ENCODE assay signal across 19 cellular contexts in genomic region chr9:113513111-113513510, GRCh38. TPM values are rescaled to one million over a fixed set of nuclear protein-coding genes. Genes with fewer than 3 reads are reported as not detected.
DNase-seq lines count a peak whose midpoint lies in the region; ATAC-seq, FAIRE-seq and TF ChIP-seq lines count a peak whose summit lies in the region.
"Had no signal": no experiment of that assay in that cellular context is flagged by ENCODE, and none has a peak within 500 bp of the region (broad histone marks: within the 10 kb centered on the region; RNA-seq: fewer than 3 reads in every experiment).

No MANE protein-coding gene starts in this region.

- intact Hi-C loops in activated CD4-positive, alpha-beta T cell treated with anti-CD3 and anti-CD28 coated beads for 36 hours (cut with DNase I, micrococcal nuclease), result loop anchor here in 1 of 2 experiments (10.0 kb wide), 2 partner anchors 238 to 872 kb away; partner anchors contain the start of genes AKNA, CDC26 and PRPF4
- intact Hi-C loops in CD4-positive, alpha-beta memory T cell (cut with micrococcal nuclease), result no loop called here
- intact Hi-C loops in activated T-helper 1 cell treated with anti-CD3 and anti-CD28 coated beads, Interleukin-12 subunit alpha, Interleukin-12 subunit beta, Interleukin-2, Interleukin-4 antibody, amounts not matched to agents 30 ng/mL and 10 ng/mL and 1 ng/mL, durations not matched to agents 14 hours and 24 hours and 36 hours (cut with micrococcal nuclease), result loop anchor here (2.0 to 10.0 kb wide), 4 partner anchors 172 to 1478 kb away; partner anchors contain the start of genes AKNA and WDR31
- intact Hi-C loops in mucosa of descending colon (cut with DNase I, micrococcal nuclease) (no loop called here), kidney (cut with DNase I) (no loop called here)

- no peak for ATAC-seq in activated CD4-positive, alpha-beta T cell treated with anti-CD3 and anti-CD28 coated beads for 36 hours
- no peak for ATAC-seq in mucosa of descending colon
- ATAC-seq: foreskin keratinocyte had no signal

- peak overlapping the region; percentile 83 for H3K27ac Mint-ChIP-seq in activated CD4-positive, alpha-beta T cell treated with anti-CD3 and anti-CD28 coated beads for 36 hours
- peak overlapping the region; percentile 89 to 95 (median 91) for H3K27ac Mint-ChIP-seq in CD4-positive, alpha-beta memory T cell
- peak overlapping the region; percentile 90 for H3K27ac Mint-ChIP-seq in activated T-helper 1 cell treated with anti-CD3 and anti-CD28 coated beads, Interleukin-12 subunit alpha, Interleukin-12 subunit beta, Interleukin-2, Interleukin-4 antibody, amounts not matched to agents 30 ng/mL and 10 ng/mL and 1 ng/mL, durations not matched to agents 14 hours and 24 hours and 36 hours
- no peak overlapping the region for H3K27ac Mint-ChIP-seq in nephron progenitor cell

- no peaks in the 10 kb centered on the region for H3K36me3 ChIP-seq in CD4-positive, alpha-beta memory T cell (ENCODE audit: insufficient read depth, low read length)
- H3K36me3 ChIP-seq in mucosa of descending colon (ENCODE audit: low read depth) (no peaks in the 10 kb centered on the region), kidney (ENCODE audit: control insufficient read depth in 1 of 2, insufficient read depth in 2 of 2, low read length in 2 of 2) (peaks cover 9 to 14% of the 10 kb centered on the region in 2 donors)
- H3K36me3 ChIP-seq: BE2C had no signal

- no peak overlapping the region for H3K9ac ChIP-seq in kidney (ENCODE audit: low read length in 2 of 2)

- no peaks in the 10 kb centered on the region for H3K9me3 ChIP-seq in CD4-positive, alpha-beta memory T cell (ENCODE audit: control insufficient read depth in 1 of 2, low read length in 2 of 2)
- no peaks in the 10 kb centered on the region for H3K9me3 ChIP-seq in mucosa of descending colon
- H3K9me3 ChIP-seq in kidney (ENCODE audit: control insufficient read depth in 1 of 2, low read length in 2 of 2), result no peaks in the 10 kb centered on the region
- H3K9me3 ChIP-seq: BE2C had no signal

- no peaks in the 10 kb centered on the region for H3K36me3 Mint-ChIP-seq in activated CD4-positive, alpha-beta T cell treated with anti-CD3 and anti-CD28 coated beads for 36 hours (ENCODE audit: low read depth)
- peaks cover 0 to 2% of the 10 kb centered on the region in 2 donors for H3K36me3 Mint-ChIP-seq in CD4-positive, alpha-beta memory T cell
- H3K36me3 Mint-ChIP-seq in activated T-helper 1 cell treated with anti-CD3 and anti-CD28 coated beads, Interleukin-12 subunit alpha, Interleukin-12 subunit beta, Interleukin-2, Interleukin-4 antibody, amounts not matched to agents 30 ng/mL and 10 ng/mL and 1 ng/mL, durations not matched to agents 14 hours and 24 hours and 36 hours (ENCODE audit: low read depth), result peaks cover 2% of the 10 kb centered on the region
- H3K36me3 Mint-ChIP-seq in nephron progenitor cell (ENCODE audit: low read depth), result peaks cover 10% of the 10 kb centered on the region

- TF ChIP-seq CTCF in mucosa of descending colon (IDR thresholded peaks at IDR 0.05) (no peak), kidney (IDR thresholded peaks at IDR 0.05; ENCODE audit: borderline replicate concordance, extremely low read depth, insufficient read depth) (no peak), nephron progenitor cell (IDR thresholded peaks at IDR 0.05) (no peak)

- H3K27ac ChIP-seq in CD4-positive, alpha-beta memory T cell (ENCODE audit: low read depth, low read length), result peak overlapping the region; percentile 57
- H3K27ac ChIP-seq in kidney (ENCODE audit: low read depth in 2 of 2, low read length in 2 of 2), result no peak overlapping the region
- H3K27ac ChIP-seq: foreskin keratinocyte, hepatocyte, HL-60 had no signal

- CTCF ChIA-PET in activated CD4-positive, alpha-beta T cell treated with anti-CD3 and anti-CD28 coated beads for 36 hours (lab: Charles Lee), result interaction anchor here (0.8 to 1.8 kb wide), 8 partner anchors 9 to 145 kb away, joined by 3 to 5 read pairs (median 4); no protein-coding TSS in a partner anchor
- CTCF ChIA-PET in CD4-positive, alpha-beta memory T cell (lab: Charles Lee; ENCODE audit: partially characterized antibody), result interaction anchor here (1.3 to 6.2 kb wide), 10 partner anchors 9 to 128 kb away, joined by 3 to 34 read pairs (median 8); no protein-coding TSS in a partner anchor

- POLR2A ChIA-PET in activated CD4-positive, alpha-beta T cell treated with anti-CD3 and anti-CD28 coated beads for 36 hours (lab: Charles Lee), result interaction anchor here (1.4 kb wide), 1 partner anchor 65 kb away, joined by 5 read pairs; no protein-coding TSS in a partner anchor
- POLR2A ChIA-PET in CD4-positive, alpha-beta memory T cell (lab: Charles Lee; ENCODE audit: partially characterized antibody), result interaction anchor here (0.9 to 16.5 kb wide), 7 partner anchors 10 to 68 kb away, joined by 3 to 342 read pairs (median 3); no protein-coding TSS in a partner anchor

- H3K27me3 Mint-ChIP-seq in activated CD4-positive, alpha-beta T cell treated with anti-CD3 and anti-CD28 coated beads for 36 hours, result no peaks in the 10 kb centered on the region
- H3K27me3 Mint-ChIP-seq in CD4-positive, alpha-beta memory T cell, result no peaks in the 10 kb centered on the region
- peaks cover 3% of the 10 kb centered on the region for H3K27me3 Mint-ChIP-seq in activated T-helper 1 cell treated with anti-CD3 and anti-CD28 coated beads, Interleukin-12 subunit alpha, Interleukin-12 subunit beta, Interleukin-2, Interleukin-4 antibody, amounts not matched to agents 30 ng/mL and 10 ng/mL and 1 ng/mL, durations not matched to agents 14 hours and 24 hours and 36 hours (ENCODE audit: insufficient read depth)
- H3K27me3 Mint-ChIP-seq in nephron progenitor cell (ENCODE audit: low read depth, poor library complexity), result peaks cover 21% of the 10 kb centered on the region

- no peaks in the 10 kb centered on the region for H3K9me3 Mint-ChIP-seq in activated CD4-positive, alpha-beta T cell treated with anti-CD3 and anti-CD28 coated beads for 36 hours (ENCODE audit: low read depth)
- peaks cover 0 to 2% (median 0%) of the 10 kb centered on the region in 8 donors for H3K9me3 Mint-ChIP-seq in CD4-positive, alpha-beta memory T cell
- no peaks in the 10 kb centered on the region for H3K9me3 Mint-ChIP-seq in activated T-helper 1 cell treated with anti-CD3 and anti-CD28 coated beads, Interleukin-12 subunit alpha, Interleukin-12 subunit beta, Interleukin-2, Interleukin-4 antibody, amounts not matched to agents 30 ng/mL and 10 ng/mL and 1 ng/mL, durations not matched to agents 14 hours and 24 hours and 36 hours
- no peaks in the 10 kb centered on the region for H3K9me3 Mint-ChIP-seq in nephron progenitor cell
- H3K9me3 Mint-ChIP-seq: HFFc6 had no signal

- H3K4me3 Mint-ChIP-seq in activated CD4-positive, alpha-beta T cell treated with anti-CD3 and anti-CD28 coated beads for 36 hours, result peak overlapping the region; percentile 28
- peak overlapping the region in 7 of 8 donors; percentile 55 to 91 (median 84) for H3K4me3 Mint-ChIP-seq in CD4-positive, alpha-beta memory T cell
- H3K4me3 Mint-ChIP-seq in activated T-helper 1 cell treated with anti-CD3 and anti-CD28 coated beads, Interleukin-12 subunit alpha, Interleukin-12 subunit beta, Interleukin-2, Interleukin-4 antibody, amounts not matched to agents 30 ng/mL and 10 ng/mL and 1 ng/mL, durations not matched to agents 14 hours and 24 hours and 36 hours, result peak overlapping the region; percentile 74
- H3K4me3 Mint-ChIP-seq in nephron progenitor cell, result no peak overlapping the region
- H3K4me3 Mint-ChIP-seq: HFFc6 had no signal

- DNase-seq in activated CD4-positive, alpha-beta T cell treated with anti-CD3 and anti-CD28 coated beads for 36 hours, result no peak
- DNase-seq in activated CD4-positive, alpha-beta T cell treated with anti-CD3 and anti-CD28 coated beads for 48 hours, result no peak
- no peak for DNase-seq in CD4-positive, alpha-beta memory T cell
- no peak for DNase-seq in activated T-helper 1 cell treated with anti-CD3 and anti-CD28 coated beads, Interleukin-12 subunit alpha, Interleukin-12 subunit beta, Interleukin-2, Interleukin-4 antibody, amounts not matched to agents 30 ng/mL and 10 ng/mL and 1 ng/mL, durations not matched to agents 14 hours and 24 hours and 36 hours (ENCODE audit: low spot score)
- DNase-seq in mucosa of descending colon (peak in 2 of 3 donors; percentile 16 to 51), superior temporal gyrus (ENCODE audit: extremely low spot score) (no peak), kidney (no peak), nephron progenitor cell (no peak)
- DNase-seq: aorta, BE2C, foreskin keratinocyte, HFFc6, MM.1S, NCI-H1436 treated with DMSO at 0.1 percent for 48 hours, NCI-H524, occipital lobe had no signal

- H3K4me1 ChIP-seq in CD4-positive, alpha-beta memory T cell (ENCODE audit: insufficient read depth, low read length), result peaks cover 70% of the 10 kb centered on the region
- H3K4me1 ChIP-seq in mucosa of descending colon (ENCODE audit: low read depth) (peaks cover 54% of the 10 kb centered on the region), kidney (ENCODE audit: control insufficient read depth in 1 of 2, insufficient read depth in 1 of 2, low read depth in 1 of 2, low read length in 2 of 2) (peaks cover 27 to 29% of the 10 kb centered on the region in 2 donors)
- H3K4me1 ChIP-seq: BE2C, foreskin keratinocyte had no signal

- no peaks in the 10 kb centered on the region for H3K27me3 ChIP-seq in CD4-positive, alpha-beta memory T cell (ENCODE audit: insufficient read depth, low read length)
- H3K27me3 ChIP-seq: BE2C, hepatocyte had no signal

- FAIRE-seq in kidney (lab: Jason Lieb, UNC), result no peak
- FAIRE-seq: TTC549 had no signal

- no peak overlapping the region for H3K4me3 ChIP-seq in CD4-positive, alpha-beta memory T cell (ENCODE audit: low read length in 2 of 2)
- H3K4me3 ChIP-seq in mucosa of descending colon, result no peak overlapping the region
- no peak overlapping the region for H3K4me3 ChIP-seq in kidney (ENCODE audit: low read length in 2 of 2)
- H3K4me3 ChIP-seq: hepatocyte had no signal

- peaks cover 68% of the 10 kb centered on the region for H3K4me1 Mint-ChIP-seq in activated CD4-positive, alpha-beta T cell treated with anti-CD3 and anti-CD28 coated beads for 36 hours
- H3K4me1 Mint-ChIP-seq in CD4-positive, alpha-beta memory T cell, result peaks cover 45 to 78% (median 63%) of the 10 kb centered on the region in 4 donors
- H3K4me1 Mint-ChIP-seq in activated T-helper 1 cell treated with anti-CD3 and anti-CD28 coated beads, Interleukin-12 subunit alpha, Interleukin-12 subunit beta, Interleukin-2, Interleukin-4 antibody, amounts not matched to agents 30 ng/mL and 10 ng/mL and 1 ng/mL, durations not matched to agents 14 hours and 24 hours and 36 hours (ENCODE audit: low read depth), result peaks cover 77% of the 10 kb centered on the region
- peaks cover 56% of the 10 kb centered on the region for H3K4me1 Mint-ChIP-seq in nephron progenitor cell

RNA-seq across cellular contexts. Expression of gene RGS3, which starts 49.6 kb away (rescaled TPM):
- total RNA-seq in activated CD4-positive, alpha-beta T cell treated with anti-CD3 and anti-CD28 coated beads for 36 hours, result 10 to 100 TPM; 55.9 to 62.2 TPM
- total RNA-seq in CD4-positive, alpha-beta memory T cell, result 10 to 100 TPM; 17.5 to 18.4 TPM
- polyA plus RNA-seq in CD4-positive, alpha-beta memory T cell, result 10 to 100 TPM in 1 of 2 donors, 1 to 10 TPM in 1; 3.4 to 23.2 TPM
- total RNA-seq in activated T-helper 1 cell treated with anti-CD3 and anti-CD28 coated beads, Interleukin-12 subunit alpha, Interleukin-12 subunit beta, Interleukin-2, Interleukin-4 antibody, amounts not matched to agents 30 ng/mL and 10 ng/mL and 1 ng/mL, durations not matched to agents 14 hours and 24 hours and 36 hours, result 122 and 128 TPM in 2 replicates
- total RNA-seq in mucosa of descending colon (10 to 100 TPM; 65.9 to 83.8 (median 70.7) TPM), kidney (114 TPM)
- 137 TPM for polyA plus RNA-seq in kidney (ENCODE audit: insufficient read depth, low read depth, low replicate concordance)

Comparison
In these comparisons a context has a peak if more than half of its experiments do, and no peak if none do; other contexts are left out.
1. DNase-seq: peak in mucosa of descending colon (2 of 3); none in activated CD4-positive, alpha-beta T cell treated with anti-CD3 and anti-CD28 coated beads for 36 hours (single experiment), activated CD4-positive, alpha-beta T cell treated with anti-CD3 and anti-CD28 coated beads for 48 hours (single experiment), CD4-positive, alpha-beta memory T cell (0 of 5), activated T-helper 1 cell treated with anti-CD3 and anti-CD28 coated beads, Interleukin-12 subunit alpha, Interleukin-12 subunit beta, Interleukin-2, Interleukin-4 antibody, amounts not matched to agents 30 ng/mL and 10 ng/mL and 1 ng/mL, durations not matched to agents 14 hours and 24 hours and 36 hours (single experiment), superior temporal gyrus (single experiment), kidney (single experiment) and nephron progenitor cell (single experiment).